In genomic region chr5:162391848-162392247, GRCh38 we compare ENCODE assay signal across 24 cellular contexts.
"Had no signal": no experiment of that assay in that cellular context is flagged by ENCODE, and none has a peak within 500 bp of the region (broad histone marks: within the 10 kb centered on the region; RNA-seq: fewer than 3 reads in every experiment).

No MANE protein-coding gene starts in this region.

- H3K27ac Mint-ChIP-seq: activated CD8-positive, alpha-beta T cell treated with anti-CD3 and anti-CD28 coated beads, Interleukin-2, amount 10 ng/mL, durations not matched to agents 7 days and 5 days; activated naive CD8-positive, alpha-beta T cell treated with anti-CD3 and anti-CD28 coated beads, Interleukin-2, amount 10 ng/mL, durations not matched to agents 7 days and 5 days; T-helper 1 cell treated with Interleukin-12 subunit alpha and Interleukin-12 subunit beta and Interleukin-4 antibody, amounts not matched to agents 30 μg/mL and 1 μg/mL, for 36 hours; WTC11 had no signal

- H3K9me3 ChIP-seq: ascending aorta, MG63 had no signal

- H3K27me3 Mint-ChIP-seq: activated naive CD8-positive, alpha-beta T cell treated with anti-CD3 and anti-CD28 coated beads, Interleukin-2, amount 10 ng/mL, durations not matched to agents 7 days and 5 days had no signal

- H3K27me3 ChIP-seq: ascending aorta, brain microvascular endothelial cell, cardiac muscle cell, MG63 had no signal

- H3K4me1 Mint-ChIP-seq: activated naive CD8-positive, alpha-beta T cell treated with anti-CD3 and anti-CD28 coated beads, Interleukin-2, amount 10 ng/mL, durations not matched to agents 7 days and 5 days; WTC11 had no signal

- H3K4me2 ChIP-seq: PC-9 had no signal

- H3K36me3 ChIP-seq: ascending aorta, brain microvascular endothelial cell, cardiac muscle cell, MG63 had no signal

- DNase-seq: activated CD4-positive, alpha-beta T cell treated with anti-CD3 and anti-CD28 coated beads for 48 hours; activated CD4-positive, alpha-beta T cell treated with anti-CD3 and anti-CD28 coated beads, Interleukin-2, amount 50 U/mL, for 4 hours; activated CD4-positive, CD25-positive, alpha-beta regulatory T cell treated with anti-CD3 and anti-CD28 coated beads, Interleukin-2, amount 50 U/mL, for 72 hours; activated CD8-positive, alpha-beta memory T cell treated with anti-CD3 and anti-CD28 coated beads, Interleukin-2, amount 50 U/mL, for 48 hours; activated CD8-positive, alpha-beta T cell treated with anti-CD3 and anti-CD28 coated beads, Interleukin-2, amount 10 ng/mL, durations not matched to agents 7 days and 5 days; activated naive CD4-positive, alpha-beta T cell treated with anti-CD3 and anti-CD28 coated beads, Interleukin-2, amount 50 U/mL, for 16 hours; activated naive CD8-positive, alpha-beta T cell treated with anti-CD3 and anti-CD28 coated beads, Interleukin-2, amount 10 ng/mL, durations not matched to agents 7 days and 5 days; activated T-cell treated with anti-CD3 and anti-CD28 coated beads, Interleukin-2, amount 50 U/mL, for 1 hour; brain microvascular endothelial cell; cerebellar nuclear complex; MG63; MV-4-11; NCI-H1092 treated with DMSO at 0.1 percent for 48 hours; NCI-H1417 treated with DMSO at 0.1 percent for 48 hours; NCI-H1694; NCI-H2029; NCI-H345; NCI-H524; PC-9; SHP77 treated with DMSO at 0.1 percent for 48 hours had no signal

- H3K4me3 ChIP-seq: ascending aorta, cardiac muscle cell, MG63, PC-9 had no signal

- ATAC-seq: activated CD8-positive, alpha-beta T cell treated with anti-CD3 and anti-CD28 coated beads, Interleukin-2, amount 10 ng/mL, durations not matched to agents 7 days and 5 days; WTC11 had no signal

- H2AFZ ChIP-seq: PC-9 had no signal

- H3K4me3 Mint-ChIP-seq: activated CD8-positive, alpha-beta T cell treated with anti-CD3 and anti-CD28 coated beads, Interleukin-2, amount 10 ng/mL, durations not matched to agents 7 days and 5 days; activated naive CD8-positive, alpha-beta T cell treated with anti-CD3 and anti-CD28 coated beads, Interleukin-2, amount 10 ng/mL, durations not matched to agents 7 days and 5 days; T-helper 1 cell treated with Interleukin-12 subunit alpha and Interleukin-12 subunit beta and Interleukin-4 antibody, amounts not matched to agents 30 μg/mL and 1 μg/mL, for 36 hours; WTC11 had no signal

- H3K36me3 Mint-ChIP-seq: activated naive CD8-positive, alpha-beta T cell treated with anti-CD3 and anti-CD28 coated beads, Interleukin-2, amount 10 ng/mL, durations not matched to agents 7 days and 5 days; WTC11 had no signal

- H3K4me1 ChIP-seq: ascending aorta had no signal

- H3K27ac ChIP-seq: ascending aorta, brain microvascular endothelial cell, cardiac muscle cell, PC-9 had no signal
